ENCODE assay signal across 6 cellular contexts in the genomic region with DNA sequence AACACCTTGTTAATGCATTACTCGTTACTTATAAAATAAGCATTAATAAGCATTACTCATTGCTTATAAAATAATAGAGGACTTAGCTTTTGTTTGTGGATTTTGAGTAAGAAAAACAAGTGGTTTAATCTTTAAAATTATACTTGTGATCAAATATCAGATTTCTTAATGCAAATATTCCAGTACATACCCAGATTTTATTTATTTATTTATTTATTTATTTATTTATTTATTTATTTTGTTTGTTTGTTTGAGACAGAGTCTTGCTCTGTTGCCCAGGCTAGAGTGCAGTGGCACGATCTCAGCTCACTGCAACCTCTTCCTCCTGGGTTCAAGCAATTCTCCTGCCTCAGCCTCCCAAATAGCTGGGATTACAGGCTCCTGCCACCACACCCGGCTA. TPM values are rescaled to one million over a fixed set of nuclear protein-coding genes. Genes with fewer than 3 reads are reported as not detected.
"Had no signal": no experiment of that assay in that cellular context is flagged by ENCODE, and none has a peak within 500 bp of the region (broad histone marks: within the 10 kb centered on the region; RNA-seq: fewer than 3 reads in every experiment).

No MANE protein-coding gene starts in this region.

RNA-seq across cellular contexts. Expression of a gene that starts 3.4 kb away (rescaled TPM):
- total RNA-seq: HepG2, HT-29, HT1080, IMR-90, K562 had no signal
- polyA plus RNA-seq: HepG2, IgD-negative memory B cell, IMR-90, K562 had no signal
